10 cellular contexts compared by ENCODE assay signal in the genomic region with DNA sequence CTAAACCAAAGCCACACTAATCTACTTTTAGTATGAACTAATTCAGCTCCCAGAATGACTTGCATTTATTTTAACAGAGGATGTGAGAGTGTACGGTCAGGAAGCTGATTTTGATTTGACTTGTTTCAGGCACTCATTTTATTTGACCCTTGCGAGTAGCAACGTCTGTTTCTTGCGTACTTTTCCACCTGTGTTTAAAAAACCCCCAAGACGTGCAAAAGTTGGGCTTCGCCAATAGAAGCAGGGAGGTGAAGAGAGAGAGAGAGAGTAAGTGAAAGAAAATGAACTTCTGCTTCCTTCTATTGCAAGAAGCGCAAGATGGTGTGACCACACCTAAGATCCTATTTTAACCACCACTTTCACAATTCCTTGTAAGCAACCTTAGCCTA. TPM values are rescaled to one million over a fixed set of nuclear protein-coding genes. Genes with fewer than 3 reads are reported as not detected.
A peak's percentile ranks its signal among the peaks of the same experiment; 100 is the strongest.
DNase-seq lines count a peak whose midpoint lies in the region; ATAC-seq and TF ChIP-seq lines count a peak whose summit lies in the region.
"Had no signal": no experiment of that assay in that cellular context is flagged by ENCODE, and none has a peak within 500 bp of the region (broad histone marks: within the 10 kb centered on the region; RNA-seq: fewer than 3 reads in every experiment).

No MANE protein-coding gene starts in this region.

- H3K27ac ChIP-seq in MM.1S (ENCODE audit: low read length) (peak overlapping the region; percentile 87), substantia nigra (ENCODE audit: low read depth, low read length, poor library complexity, severe bottlenecking) (no peak overlapping the region)

- peak; percentile 60 for ATAC-seq in GM18868 (IDR thresholded peaks at IDR 0.05; ENCODE audit: unreplicated experiment)
- ATAC-seq in HG02610 (IDR thresholded peaks at IDR 0.05; ENCODE audit: unreplicated experiment): peak; percentile 57
- peak; percentile 56 to 63 for ATAC-seq in naive B cell (ENCODE audit: low read depth in 2 of 2)

- H3K9me3 ChIP-seq in MM.1S (replicated peaks; ENCODE audit: insufficient read depth, low read length): no peaks in the 10 kb centered on the region

- TF ChIP-seq CTCF in MM.1S (IDR thresholded peaks at IDR 0.05; ENCODE audit: low read length): no peak

- peak overlapping the region; percentile 92 to 100 (median 100) for H3K27ac Mint-ChIP-seq in naive B cell

- H3K79me2 ChIP-seq in MM.1S (ENCODE audit: low read length): no peaks in the 10 kb centered on the region

- no peaks in the 10 kb centered on the region for H3K36me3 Mint-ChIP-seq in naive B cell

- H3K9me3 Mint-ChIP-seq in naive B cell: no peaks in the 10 kb centered on the region

- peak overlapping the region; percentile 25; the same call in 1 of the 2 replicates for H3K4me3 ChIP-seq in MM.1S (ENCODE audit: low read length)

- H3K27me3 Mint-ChIP-seq in naive B cell: no peaks in the 10 kb centered on the region

- no peak overlapping the region for H2AFZ ChIP-seq in MM.1S (ENCODE audit: low read length)

- 0 out of 2 replicates have a peak, but pooled peaks cover 9% of the 10 kb centered on the region for H3K4me1 ChIP-seq in MM.1S (ENCODE audit: low read length)

- peak overlapping the region; percentile 53 to 94 (median 84) for H3K4me3 Mint-ChIP-seq in naive B cell

- DNase-seq in MM.1S: peak; percentile 19
- DNase-seq in naive B cell: peak; percentile 82
- no peak for DNase-seq in kidney tubule cell (ENCODE audit: low spot score)
- no peak for DNase-seq in GM19240 (ENCODE audit: insufficient read length, low spot score)
- DNase-seq in substantia nigra (lab: John Stamatoyannopoulos, UW): no peak
- no peak for DNase-seq in RKO (ENCODE audit: low spot score)
- DNase-seq: dermis blood vessel endothelial cell, GOT3 had no signal

- no peaks in the 10 kb centered on the region for H3K9me2 ChIP-seq in MM.1S (replicated peaks; ENCODE audit: insufficient read depth, low read length)

- peaks cover 22 to 32% (median 24%) of the 10 kb centered on the region in 3 donors for H3K4me1 Mint-ChIP-seq in naive B cell

- H3F3A ChIP-seq in MM.1S (ENCODE audit: insufficient read depth, low read length): peaks cover 11% of the 10 kb centered on the region

- no peaks in the 10 kb centered on the region for H4K20me1 ChIP-seq in MM.1S (ENCODE audit: insufficient read depth, low read length)

- no peak overlapping the region for H3K9ac ChIP-seq in MM.1S (ENCODE audit: low read length)

- peak overlapping the region; percentile 69 for H3K4me2 ChIP-seq in MM.1S (ENCODE audit: low read depth, low read length)

- no peaks in the 10 kb centered on the region for H3K36me3 ChIP-seq in MM.1S (replicated peaks; ENCODE audit: insufficient read depth, low read length)

- no peaks in the 10 kb centered on the region for H3K27me3 ChIP-seq in MM.1S (replicated peaks; ENCODE audit: insufficient read depth, low read length)

RNA-seq across cellular contexts. Expression of a gene that starts 6.7 kb away (rescaled TPM):
- polyA plus RNA-seq in naive B cell (ENCODE audit: low read depth in 6 of 6): 10 to 100 TPM in 4 of 6 donors, 1 to 10 TPM in 2; 4.5 to 34.3 (median 13.8) TPM

RNA-seq across cellular contexts. Expression of a gene that starts 22.8 kb away (rescaled TPM):
- polyA plus RNA-seq in naive B cell (ENCODE audit: low read depth in 6 of 6): under 1 TPM in 4 of 6 donors, not detected in 2; 0.13 to 0.52 (median 0.33) TPM

Comparison
In these comparisons a context has a peak if more than half of its experiments do, and no peak if none do; other contexts are left out.
1. DNase-seq: peak in MM.1S (single experiment) and naive B cell (single experiment); none in kidney tubule cell (single experiment), GM19240 (single experiment), substantia nigra (0 of 49) and RKO (single experiment).
2. Peak in every context shown above with its lines, with median percentiles within 50 percentile points of each other: ATAC-seq.